Comparison of ENCODE assay signal across 16 cellular contexts in the genomic region with DNA sequence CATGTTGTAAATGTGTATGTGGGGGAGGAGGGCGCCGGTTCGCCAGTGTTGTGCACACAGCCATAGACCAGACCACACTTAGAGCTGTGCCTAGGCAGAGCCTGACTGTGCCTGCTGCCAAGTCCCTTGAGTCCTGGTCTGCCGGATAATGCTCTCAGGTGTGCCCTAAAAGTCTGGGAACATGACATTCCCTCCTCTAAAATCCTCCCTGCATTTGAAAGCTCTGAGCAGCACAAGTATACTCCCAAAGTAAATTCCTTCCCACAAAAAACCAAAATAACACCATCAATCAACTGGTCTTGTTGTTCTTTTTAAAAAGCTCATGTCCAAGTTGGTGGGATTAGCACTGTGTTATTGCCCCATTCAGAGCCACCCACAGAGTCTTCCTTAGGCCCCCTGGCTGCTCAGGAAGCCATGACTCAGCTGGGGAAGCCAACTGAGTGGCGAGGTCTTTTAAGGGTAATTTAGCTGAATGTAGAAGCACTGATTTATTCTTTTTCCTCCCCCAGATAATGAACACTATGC.
DNase-seq lines count a peak whose midpoint lies in the region; ATAC-seq and TF ChIP-seq lines count a peak whose summit lies in the region.
"Had no signal": no experiment of that assay in that cellular context is flagged by ENCODE, and none has a peak within 500 bp of the region (broad histone marks: within the 10 kb centered on the region; RNA-seq: fewer than 3 reads in every experiment).

No MANE protein-coding gene starts in this region.

- no peaks in the 10 kb centered on the region for H3K79me1 ChIP-seq in H9 (ENCODE audit: insufficient read depth, low read depth, low read length, poor library complexity, severe bottlenecking)

- H3K23me2 ChIP-seq in H9 (ENCODE audit: insufficient read length, low read depth, low read length, poor library complexity, severe bottlenecking), result no peaks in the 10 kb centered on the region

- H2BK20ac ChIP-seq in H9 (ENCODE audit: low read depth, low read length, poor library complexity, severe bottlenecking), result no peak overlapping the region

- no peak overlapping the region for H3K27ac Mint-ChIP-seq in H9
- H3K27ac Mint-ChIP-seq in activated T-cell treated with anti-CD3 and anti-CD28 coated beads, Interleukin-2, amount 50 U/mL, for 24 hours, result no peak overlapping the region
- H3K27ac Mint-ChIP-seq: activated CD8-positive, alpha-beta T cell treated with anti-CD3 and anti-CD28 coated beads for 36 hours had no signal

- H2AFZ ChIP-seq in H9 (ENCODE audit: low read length), result no peak overlapping the region

- no peak overlapping the region for H3K23ac ChIP-seq in H9 (ENCODE audit: insufficient read length, low read depth, low read length)

- no peak overlapping the region; the same call in 1 of the 2 replicates for H3K14ac ChIP-seq in H9 (ENCODE audit: insufficient read depth, low read length)

- H3K9ac ChIP-seq in H9 (ENCODE audit: extremely low read depth, insufficient read length, low read length), result no peak overlapping the region

- TF ChIP-seq POLR2A in transverse colon (IDR thresholded peaks at IDR 0.05), result no peak

- H3K79me2 ChIP-seq in H9 (ENCODE audit: insufficient read depth, low read length), result no peaks in the 10 kb centered on the region

- H3K27ac ChIP-seq in H9 (ENCODE audit: insufficient read length, low read depth, low read length) (no peak overlapping the region), transverse colon (peak overlapping the region; percentile 53 to 84 (median 67))

- H3K36me3 Mint-ChIP-seq in H9 (ENCODE audit: insufficient read depth in 1 of 3, low read depth in 3 of 3), result no peaks in the 10 kb centered on the region; a peak in 1 of 7 replicates
- H3K36me3 Mint-ChIP-seq in activated T-cell treated with anti-CD3 and anti-CD28 coated beads, Interleukin-2, amount 50 U/mL, for 24 hours (ENCODE audit: low read depth), result no peaks in the 10 kb centered on the region

- H3K27me3 ChIP-seq in H9 (ENCODE audit: insufficient read depth, low read length) (no peaks in the 10 kb centered on the region), kidney epithelial cell (ENCODE audit: control insufficient read depth, insufficient read depth, low read length) (no peaks in the 10 kb centered on the region), transverse colon (no peaks in the 10 kb centered on the region)

- H3K9me3 Mint-ChIP-seq in H9, result no peaks in the 10 kb centered on the region
- H3K9me3 Mint-ChIP-seq in activated T-cell treated with anti-CD3 and anti-CD28 coated beads, Interleukin-2, amount 50 U/mL, for 24 hours, result no peaks in the 10 kb centered on the region
- H3K9me3 Mint-ChIP-seq: activated CD8-positive, alpha-beta T cell treated with anti-CD3 and anti-CD28 coated beads for 36 hours had no signal

- no peaks in the 10 kb centered on the region for H4K20me1 ChIP-seq in H9 (ENCODE audit: control insufficient read depth, insufficient read depth, insufficient read length)

- H3K4me3 Mint-ChIP-seq in H9, result no peak overlapping the region
- no peak overlapping the region for H3K4me3 Mint-ChIP-seq in activated T-cell treated with anti-CD3 and anti-CD28 coated beads, Interleukin-2, amount 50 U/mL, for 24 hours
- H3K4me3 Mint-ChIP-seq: activated CD8-positive, alpha-beta T cell treated with anti-CD3 and anti-CD28 coated beads for 36 hours had no signal

- no peak overlapping the region for H2BK5ac ChIP-seq in H9 (ENCODE audit: insufficient read length, low read length)

- no peak overlapping the region for H2BK120ac ChIP-seq in H9 (ENCODE audit: low read depth, low read length, poor library complexity, severe bottlenecking)

- H3K4me3 ChIP-seq in kidney epithelial cell (ENCODE audit: low read depth, low read length) (no peak overlapping the region), transverse colon (no peak overlapping the region)

- no peak overlapping the region for H4K8ac ChIP-seq in H9 (replicated peaks; ENCODE audit: insufficient read length, low read depth, low read length)

- no peak overlapping the region for H4K91ac ChIP-seq in H9 (ENCODE audit: insufficient read length, low read depth, low read length)

- no peak overlapping the region for H3K56ac ChIP-seq in H9 (ENCODE audit: insufficient read length, low read depth, low read length)

- no peak overlapping the region for H3T11ph ChIP-seq in H9 (ENCODE audit: low read length)

- no peak for TF ChIP-seq CTCF in H9 (conservative IDR thresholded peaks at IDR 0.05)
- TF ChIP-seq CTCF in kidney epithelial cell (IDR thresholded peaks at IDR 0.05; ENCODE audit: insufficient read depth, low read length, poor library complexity, severe bottlenecking), result peak; percentile 16
- no peak for TF ChIP-seq CTCF in transverse colon (IDR thresholded peaks at IDR 0.05)

- in situ Hi-C loops in transverse colon (cut with MboI; ENCODE audit: low pct_ligation_motif_present in 1 of 4, low pct_unique_long_range_greater_than_20kb in 1 of 4, low sequenced_read_pairs in 3 of 4), result no loop called here

- no peaks in the 10 kb centered on the region for H3K27me3 Mint-ChIP-seq in H9 (ENCODE audit: low read depth)
- H3K27me3 Mint-ChIP-seq in activated T-cell treated with anti-CD3 and anti-CD28 coated beads, Interleukin-2, amount 50 U/mL, for 24 hours, result no peaks in the 10 kb centered on the region

- no peak for DNase-seq in H9
- DNase-seq in astrocyte of the hippocampus (ENCODE audit: low read depth, low spot score), result peak; percentile 81
- no peak for DNase-seq in kidney epithelial cell (ENCODE audit: low read depth)
- DNase-seq in transverse colon, result peak; percentile 19
- DNase-seq in activated T-cell treated with anti-CD3 and anti-CD28 coated beads, Interleukin-2, amount 50 U/mL, for 24 hours, result no peak
- DNase-seq in left colon, result no peak
- DNase-seq in NCI-H524 (lab: John Stamatoyannopoulos, UW), result no peak
- DNase-seq: activated CD8-positive, alpha-beta T cell treated with anti-CD3 and anti-CD28 coated beads for 36 hours; activated naive CD4-positive, alpha-beta T cell; foreskin melanocyte; KG1; left ventricle myocardium superior; NCI-H2029 treated with DMSO at 0.1 percent for 48 hours; substantia nigra; T-helper 2 cell had no signal

- H4K5ac ChIP-seq in H9 (ENCODE audit: insufficient read length, low read depth, low read length), result no peak overlapping the region

- WGBS in H9 (ENCODE audit: extremely low coverage, insufficient read length, low lambda C conversion rate), result no CpG with 5 or more reads among the region's 5 CpGs
- WGBS in transverse colon (ENCODE audit: low coverage in 1 of 2), 2 donors, result 61 to 65% methylated on average over 4 to 5 of the region's 5 CpGs

- no peak overlapping the region for H2AK5ac ChIP-seq in H9 (ENCODE audit: insufficient read length, low read length)

- peak overlapping the region; percentile 70 for H3K18ac ChIP-seq in H9 (ENCODE audit: insufficient read length, low read depth, low read length)

- no peak overlapping the region for H3K4me2 ChIP-seq in H9 (ENCODE audit: insufficient read depth, insufficient read length, low read length)

- peaks cover 15 to 16% of the 10 kb centered on the region in 2 experiments for H3K4me1 Mint-ChIP-seq in H9
- no peaks in the 10 kb centered on the region for H3K4me1 Mint-ChIP-seq in activated T-cell treated with anti-CD3 and anti-CD28 coated beads, Interleukin-2, amount 50 U/mL, for 24 hours (ENCODE audit: low read depth)

- H3K4me1 ChIP-seq in H9 (ENCODE audit: insufficient read depth, low read length) (no peaks in the 10 kb centered on the region; the same call in 1 of the 2 replicates), transverse colon (peaks cover 0 to 15% (median 0%) of the 10 kb centered on the region in 4 donors)

- TF ChIP-seq EP300 in transverse colon (IDR thresholded peaks at IDR 0.05; ENCODE audit: low read depth), result no peak

- no peaks in the 10 kb centered on the region for H3K36me3 ChIP-seq in kidney epithelial cell (ENCODE audit: control insufficient read depth, insufficient read depth, low read length)
- H3K36me3 ChIP-seq in transverse colon, result no peaks in the 10 kb centered on the region

- no peak overlapping the region for H2BK15ac ChIP-seq in H9 (ENCODE audit: low read depth, low read length)

- no peak for ATAC-seq in left colon
- ATAC-seq: activated CD8-positive, alpha-beta T cell treated with anti-CD3 and anti-CD28 coated beads for 36 hours; HCT116; left ventricle myocardium superior had no signal

- no peak overlapping the region for H3K4ac ChIP-seq in H9 (ENCODE audit: low read depth, low read length)

- H3K9me3 ChIP-seq in H9 (ENCODE audit: control insufficient read depth, low read depth, low read length) (no peaks in the 10 kb centered on the region), transverse colon (no peaks in the 10 kb centered on the region)

- H2BK12ac ChIP-seq in H9 (ENCODE audit: insufficient read length, low read depth, low read length), result no peak overlapping the region

- intact Hi-C loops in transverse colon (cut with DNase I; ENCODE audit: low total_unique reads) (no loop called here), left colon (cut with DNase I, micrococcal nuclease) (no loop called here)

Comparison
In these comparisons a context has a peak if more than half of its experiments do, and no peak if none do; other contexts are left out.
1. DNase-seq: peak in astrocyte of the hippocampus (single experiment) and transverse colon (single experiment); none in H9 (single experiment), kidney epithelial cell (single experiment), activated T-cell treated with anti-CD3 and anti-CD28 coated beads, Interleukin-2, amount 50 U/mL, for 24 hours (single experiment), left colon (0 of 2) and NCI-H524 (0 of 2).